In the genomic region with DNA sequence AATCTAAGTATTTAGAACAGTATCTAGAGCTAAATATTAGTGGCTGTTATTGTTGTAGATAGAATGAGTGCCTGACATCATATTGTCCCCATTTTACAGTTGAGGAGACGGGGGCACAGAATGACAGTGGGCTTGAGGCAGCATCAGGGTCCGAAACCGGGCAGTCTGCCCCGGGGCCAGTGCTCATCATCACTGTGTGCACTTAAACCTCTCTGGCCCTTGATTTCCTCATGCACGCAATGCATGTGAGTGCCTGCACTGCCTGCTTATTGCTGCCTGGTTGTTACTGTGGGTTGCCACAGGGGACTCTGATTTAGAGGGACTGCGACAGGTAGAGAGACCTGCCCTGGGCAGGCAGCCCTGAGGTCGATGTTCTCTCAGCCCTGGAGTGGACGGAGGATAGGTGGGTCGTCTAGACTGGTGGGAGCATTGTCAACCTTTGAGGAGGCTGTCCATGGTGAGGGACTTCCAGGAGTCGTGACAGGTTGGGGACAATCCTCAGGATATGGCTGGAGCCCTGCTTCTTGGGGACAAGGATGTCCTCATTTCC, we compare ENCODE assay signal across 3 cellular contexts.
TF ChIP-seq lines count a peak whose summit lies in the region.

No MANE protein-coding gene starts in this region.

TF ChIP-seq in SK-N-SH, 30 proteins besides CTCF, POLR2A, EP300 and RAD21 (continues in another document):
- TF ChIP-seq EZH2phosphoT487 (IDR thresholded peaks at IDR 0.05; ENCODE audit: borderline replicate concordance, low read depth) (no peak), IRF3 (IDR thresholded peaks at IDR 0.05; ENCODE audit: low read depth, low read length) (no peak), RCOR1 (IDR thresholded peaks at IDR 0.05; ENCODE audit: low read length) (no peak), ZBTB33 (IDR thresholded peaks at IDR 0.05; ENCODE audit: borderline replicate concordance, low read depth) (no peak), USF2 (IDR thresholded peaks at IDR 0.05; ENCODE audit: borderline replicate concordance, low read depth, low read length) (no peak), ELF1 (IDR thresholded peaks at IDR 0.05) (no peak), RFX5 (IDR thresholded peaks at IDR 0.05; ENCODE audit: low read length) (no peak), MEF2A (IDR thresholded peaks at IDR 0.05; ENCODE audit: borderline replicate concordance, low read depth) (no peak), POLR2AphosphoS5 (IDR thresholded peaks at IDR 0.05; ENCODE audit: low read depth, low read length) (no peak), NRF1 (IDR thresholded peaks at IDR 0.05; ENCODE audit: low read depth, low read length) (no peak), RXRA (IDR thresholded peaks at IDR 0.05; ENCODE audit: borderline replicate concordance, low read depth) (no peak)
- TF ChIP-seq, protein P1, sequence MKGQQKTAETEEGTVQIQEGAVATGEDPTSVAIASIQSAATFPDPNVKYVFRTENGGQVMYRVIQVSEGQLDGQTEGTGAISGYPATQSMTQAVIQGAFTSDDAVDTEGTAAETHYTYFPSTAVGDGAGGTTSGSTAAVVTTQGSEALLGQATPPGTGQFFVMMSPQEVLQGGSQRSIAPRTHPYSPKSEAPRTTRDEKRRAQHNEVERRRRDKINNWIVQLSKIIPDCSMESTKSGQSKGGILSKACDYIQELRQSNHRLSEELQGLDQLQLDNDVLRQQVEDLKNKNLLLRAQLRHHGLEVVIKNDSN (IDR thresholded peaks at IDR 0.05; ENCODE audit: borderline replicate concordance, low read depth) = no peak
- TF ChIP-seq, protein P2, sequence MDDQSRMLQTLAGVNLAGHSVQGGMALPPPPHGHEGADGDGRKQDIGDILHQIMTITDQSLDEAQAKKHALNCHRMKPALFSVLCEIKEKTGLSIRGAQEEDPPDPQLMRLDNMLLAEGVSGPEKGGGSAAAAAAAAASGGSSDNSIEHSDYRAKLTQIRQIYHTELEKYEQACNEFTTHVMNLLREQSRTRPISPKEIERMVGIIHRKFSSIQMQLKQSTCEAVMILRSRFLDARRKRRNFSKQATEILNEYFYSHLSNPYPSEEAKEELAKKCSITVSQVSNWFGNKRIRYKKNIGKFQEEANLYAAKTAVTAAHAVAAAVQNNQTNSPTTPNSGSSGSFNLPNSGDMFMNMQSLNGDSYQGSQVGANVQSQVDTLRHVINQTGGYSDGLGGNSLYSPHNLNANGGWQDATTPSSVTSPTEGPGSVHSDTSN (IDR thresholded peaks at IDR 0.05) = no peak

TF ChIP-seq in SK-N-SH treated with all-trans-retinoic acid at 6 μM for 48 hours, 23 proteins besides CTCF, POLR2A, EP300 and RAD21:
- no peak for TF ChIP-seq TOX (CRISPR knock-in tag; IDR thresholded peaks at IDR 0.05; ENCODE audit: borderline replicate concordance)
- TF ChIP-seq CSDC2 (CRISPR knock-in tag; IDR thresholded peaks at IDR 0.05) = no peak
- TF ChIP-seq ZNF8 (CRISPR knock-in tag; IDR thresholded peaks at IDR 0.05) = no peak
- TF ChIP-seq ZFP3 (CRISPR knock-in tag; IDR thresholded peaks at IDR 0.05) = no peak
- no peak for TF ChIP-seq GLIS3 (CRISPR knock-in tag; IDR thresholded peaks at IDR 0.05)
- TF ChIP-seq SNAI2 (CRISPR knock-in tag; IDR thresholded peaks at IDR 0.05) = no peak

TF ChIP-seq in HepG2, 621 proteins besides CTCF, POLR2A, EP300 and RAD21:
- no peak for TF ChIP-seq ZNF382 (CRISPR knock-in tag; IDR thresholded peaks at IDR 0.05; ENCODE audit: borderline replicate concordance)
- TF ChIP-seq TSC22D2 (CRISPR knock-in tag; IDR thresholded peaks at IDR 0.05; ENCODE audit: borderline replicate concordance) = no peak
- TF ChIP-seq SCMH1 (CRISPR knock-in tag; IDR thresholded peaks at IDR 0.05; ENCODE audit: borderline replicate concordance) = no peak
- TF ChIP-seq, protein P3, sequence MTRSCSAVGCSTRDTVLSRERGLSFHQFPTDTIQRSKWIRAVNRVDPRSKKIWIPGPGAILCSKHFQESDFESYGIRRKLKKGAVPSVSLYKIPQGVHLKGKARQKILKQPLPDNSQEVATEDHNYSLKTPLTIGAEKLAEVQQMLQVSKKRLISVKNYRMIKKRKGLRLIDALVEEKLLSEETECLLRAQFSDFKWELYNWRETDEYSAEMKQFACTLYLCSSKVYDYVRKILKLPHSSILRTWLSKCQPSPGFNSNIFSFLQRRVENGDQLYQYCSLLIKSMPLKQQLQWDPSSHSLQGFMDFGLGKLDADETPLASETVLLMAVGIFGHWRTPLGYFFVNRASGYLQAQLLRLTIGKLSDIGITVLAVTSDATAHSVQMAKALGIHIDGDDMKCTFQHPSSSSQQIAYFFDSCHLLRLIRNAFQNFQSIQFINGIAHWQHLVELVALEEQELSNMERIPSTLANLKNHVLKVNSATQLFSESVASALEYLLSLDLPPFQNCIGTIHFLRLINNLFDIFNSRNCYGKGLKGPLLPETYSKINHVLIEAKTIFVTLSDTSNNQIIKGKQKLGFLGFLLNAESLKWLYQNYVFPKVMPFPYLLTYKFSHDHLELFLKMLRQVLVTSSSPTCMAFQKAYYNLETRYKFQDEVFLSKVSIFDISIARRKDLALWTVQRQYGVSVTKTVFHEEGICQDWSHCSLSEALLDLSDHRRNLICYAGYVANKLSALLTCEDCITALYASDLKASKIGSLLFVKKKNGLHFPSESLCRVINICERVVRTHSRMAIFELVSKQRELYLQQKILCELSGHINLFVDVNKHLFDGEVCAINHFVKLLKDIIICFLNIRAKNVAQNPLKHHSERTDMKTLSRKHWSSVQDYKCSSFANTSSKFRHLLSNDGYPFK (CRISPR knock-in tag; IDR thresholded peaks at IDR 0.05; ENCODE audit: borderline replicate concordance) = no peak
- TF ChIP-seq, protein P4, sequence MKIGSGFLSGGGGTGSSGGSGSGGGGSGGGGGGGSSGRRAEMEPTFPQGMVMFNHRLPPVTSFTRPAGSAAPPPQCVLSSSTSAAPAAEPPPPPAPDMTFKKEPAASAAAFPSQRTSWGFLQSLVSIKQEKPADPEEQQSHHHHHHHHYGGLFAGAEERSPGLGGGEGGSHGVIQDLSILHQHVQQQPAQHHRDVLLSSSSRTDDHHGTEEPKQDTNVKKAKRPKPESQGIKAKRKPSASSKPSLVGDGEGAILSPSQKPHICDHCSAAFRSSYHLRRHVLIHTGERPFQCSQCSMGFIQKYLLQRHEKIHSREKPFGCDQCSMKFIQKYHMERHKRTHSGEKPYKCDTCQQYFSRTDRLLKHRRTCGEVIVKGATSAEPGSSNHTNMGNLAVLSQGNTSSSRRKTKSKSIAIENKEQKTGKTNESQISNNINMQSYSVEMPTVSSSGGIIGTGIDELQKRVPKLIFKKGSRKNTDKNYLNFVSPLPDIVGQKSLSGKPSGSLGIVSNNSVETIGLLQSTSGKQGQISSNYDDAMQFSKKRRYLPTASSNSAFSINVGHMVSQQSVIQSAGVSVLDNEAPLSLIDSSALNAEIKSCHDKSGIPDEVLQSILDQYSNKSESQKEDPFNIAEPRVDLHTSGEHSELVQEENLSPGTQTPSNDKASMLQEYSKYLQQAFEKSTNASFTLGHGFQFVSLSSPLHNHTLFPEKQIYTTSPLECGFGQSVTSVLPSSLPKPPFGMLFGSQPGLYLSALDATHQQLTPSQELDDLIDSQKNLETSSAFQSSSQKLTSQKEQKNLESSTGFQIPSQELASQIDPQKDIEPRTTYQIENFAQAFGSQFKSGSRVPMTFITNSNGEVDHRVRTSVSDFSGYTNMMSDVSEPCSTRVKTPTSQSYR (CRISPR knock-in tag; IDR thresholded peaks at IDR 0.05; ENCODE audit: borderline replicate concordance) = no peak
- TF ChIP-seq ZMYM2 (CRISPR knock-in tag; IDR thresholded peaks at IDR 0.05) = no peak
- no peak for TF ChIP-seq CHCHD3 (CRISPR knock-in tag; IDR thresholded peaks at IDR 0.05)
- no peak for TF ChIP-seq ZNF878 (CRISPR knock-in tag; IDR thresholded peaks at IDR 0.05)
- no peak for TF ChIP-seq THAP8 (CRISPR knock-in tag; IDR thresholded peaks at IDR 0.05; ENCODE audit: borderline replicate concordance)
- no peak for TF ChIP-seq BHLHE40 (IDR thresholded peaks at IDR 0.05; ENCODE audit: low read length)
- no peak for TF ChIP-seq ZNF510 (CRISPR knock-in tag; IDR thresholded peaks at IDR 0.05; ENCODE audit: low read depth)
- no peak for TF ChIP-seq ZSCAN21 (CRISPR knock-in tag; IDR thresholded peaks at IDR 0.05; ENCODE audit: borderline replicate concordance)
- TF ChIP-seq ZFP82 (CRISPR knock-in tag; IDR thresholded peaks at IDR 0.05; ENCODE audit: borderline replicate concordance) = no peak
- no peak for TF ChIP-seq ZNF260 (CRISPR knock-in tag; IDR thresholded peaks at IDR 0.05; ENCODE audit: borderline replicate concordance, low read depth)
TF ChIP-seq in HepG2: peak in this region for 0.
